In genomic region chr17:46193246-46193625, GRCh38 we compare ENCODE assay signal across 8 cellular contexts. TPM values are rescaled to one million over a fixed set of nuclear protein-coding genes. Genes with fewer than 3 reads are reported as not detected.
DNase-seq lines count a peak whose midpoint lies in the region; ATAC-seq and TF ChIP-seq lines count a peak whose summit lies in the region.

Gene KANSL1, minus strand, starts transcription at chr17:46193429. Its CDS starts 21,286 bp downstream, at chr17:46172143.

- H3K79me2 ChIP-seq in GM23338 (replicated peaks; ENCODE audit: insufficient read depth), result peaks cover 85% of the 10 kb centered on the region

- peaks cover 13% of the 10 kb centered on the region for H3K9me3 Mint-ChIP-seq in GM23338

- peak; percentile 48 for ATAC-seq in GM23338

- no peaks in the 10 kb centered on the region for H3K36me3 ChIP-seq in GM23338 (ENCODE audit: insufficient read depth)
- H3K36me3 ChIP-seq in neuron (ENCODE audit: insufficient read depth, low read length), result peaks cover 4% of the 10 kb centered on the region
- peaks cover 0 to 4% (median 0%) of the 10 kb centered on the region in 5 donors for H3K36me3 ChIP-seq in subcutaneous abdominal adipose tissue (ENCODE audit: control insufficient read depth in 5 of 5, insufficient read depth in 5 of 5, low read length in 5 of 5)

- no peaks in the 10 kb centered on the region for H3K27me3 ChIP-seq in GM23338 (ENCODE audit: insufficient read depth)
- H3K27me3 ChIP-seq in neuron (ENCODE audit: insufficient read depth, low read length), result no peaks in the 10 kb centered on the region
- no peaks in the 10 kb centered on the region for H3K27me3 ChIP-seq in subcutaneous abdominal adipose tissue (ENCODE audit: control insufficient read depth in 5 of 5, insufficient read depth in 4 of 5, low read length in 5 of 5)

- peaks cover 33% of the 10 kb centered on the region for H3K4me1 Mint-ChIP-seq in GM23338

- peak within 1 kb of the TSS; percentile 99 for H3K27ac Mint-ChIP-seq in GM23338

- 0 out of 2 replicates have a peak, but pooled peaks cover 10% of the 10 kb centered on the region for H3F3A ChIP-seq in GM23338 (replicated peaks; ENCODE audit: low read depth)

- no peaks in the 10 kb centered on the region for H3K9me2 ChIP-seq in GM23338 (ENCODE audit: insufficient read depth)

- peaks cover 43% of the 10 kb centered on the region for H3K36me3 Mint-ChIP-seq in GM23338 (ENCODE audit: low read depth)

- H3K27me3 Mint-ChIP-seq in GM23338 (ENCODE audit: insufficient read depth, low read depth, poor library complexity), result peaks cover 16% of the 10 kb centered on the region

- H3K9me3 ChIP-seq in neuron (ENCODE audit: low read length), result no peaks in the 10 kb centered on the region
- no peaks in the 10 kb centered on the region for H3K9me3 ChIP-seq in subcutaneous abdominal adipose tissue (ENCODE audit: control insufficient read depth in 5 of 5, low read length in 5 of 5)

- H3K4me3 ChIP-seq in GM23338 (peak within 1 kb of the TSS; percentile 54), LNCaP clone FGC (ENCODE audit: low read depth, low read length) (peak within 1 kb of the TSS; percentile 70), foreskin fibroblast (ENCODE audit: low read depth in 1 of 2, low read length in 2 of 2) (peak within 1 kb of the TSS; percentile 81 to 95), neuron (ENCODE audit: low read length) (peak within 1 kb of the TSS; percentile 85), subcutaneous abdominal adipose tissue (ENCODE audit: low read depth in 1 of 5, low read length in 5 of 5) (peak within 1 kb of the TSS; percentile 87 to 98 (median 95))

- peak in 1 of 2 experiments; percentile 70; a peak in 2 of 4 replicates for TF ChIP-seq CTCF in GM23338 (conservative IDR thresholded peaks at IDR 0.05; ENCODE audit: low read depth in 2 of 2)
- TF ChIP-seq CTCF in LNCaP clone FGC (IDR thresholded peaks at IDR 0.05; ENCODE audit: control insufficient read depth, extremely low read depth, insufficient read depth), result peak; percentile 100
- TF ChIP-seq CTCF in foreskin fibroblast (IDR thresholded peaks at IDR 0.05; ENCODE audit: low read depth, low read length), result peak; percentile 4

- H3K27ac ChIP-seq in GM23338 (ENCODE audit: low read depth) (peak within 1 kb of the TSS; percentile 99), subcutaneous abdominal adipose tissue (ENCODE audit: low read depth, low read length) (peak within 1 kb of the TSS; percentile 99)

- peaks cover 36% of the 10 kb centered on the region for H3K4me1 ChIP-seq in GM23338 (ENCODE audit: insufficient read depth)
- H3K4me1 ChIP-seq in neuron (ENCODE audit: insufficient read depth, low read length), result peaks cover 23% of the 10 kb centered on the region
- H3K4me1 ChIP-seq in subcutaneous abdominal adipose tissue (ENCODE audit: control insufficient read depth in 5 of 5, insufficient read depth in 5 of 5, low read length in 5 of 5), result peaks cover 0 to 51% (median 46%) of the 10 kb centered on the region in 5 donors

- DNase-seq in EL, result peak; percentile 98
- DNase-seq in GM23338 (ENCODE audit: low spot score), result peak; percentile 98
- DNase-seq in LNCaP clone FGC (ENCODE audit: low read depth), result peak; percentile 72
- peak; percentile 95 to 98 for DNase-seq in SHP77 (lab: John Stamatoyannopoulos, UW)
- DNase-seq in activated gamma-delta T cell treated with anti-CD3 and anti-CD28 coated beads, Interleukin-2, amount 50 U/mL, for 16 hours (ENCODE audit: low read depth), result peak; percentile 74
- DNase-seq in foreskin fibroblast, result peak; percentile 85 to 95

- H3K4me2 ChIP-seq in GM23338, result peak within 1 kb of the TSS; percentile 76

- peak within 1 kb of the TSS; percentile 94 to 99 (median 96) for H3K9ac ChIP-seq in subcutaneous abdominal adipose tissue (ENCODE audit: low read length in 5 of 5)

- H2AFZ ChIP-seq in GM23338, result no peak within 1 kb of the TSS
- peak within 1 kb of the TSS; percentile 81 for H2AFZ ChIP-seq in neuron (ENCODE audit: low read depth, low read length)

- H4K20me1 ChIP-seq in GM23338 (replicated peaks; ENCODE audit: insufficient read depth), result peaks cover 43% of the 10 kb centered on the region

- H3K4me3 Mint-ChIP-seq in GM23338, result peak within 1 kb of the TSS; percentile 96

TF ChIP-seq in GM23338, 12 proteins besides CTCF, POLR2A, EP300 and RAD21 (continues in another document):
- TF ChIP-seq ZNF462 (CRISPR knock-in tag; IDR thresholded peaks at IDR 0.05) (no peak), ZNF331 (CRISPR knock-in tag; IDR thresholded peaks at IDR 0.05; ENCODE audit: low read depth) (no peak), NANOG (IDR thresholded peaks at IDR 0.05; ENCODE audit: borderline replicate concordance) (no peak)

RNA-seq across cellular contexts. Expression of gene KANSL1, which starts in this region (rescaled TPM):
- total RNA-seq in GM23338 (2014; rRNA removed; shearing (Covaris generic)), result 167 and 206 TPM in 2 replicates
- 43.6 and 49.0 TPM in 2 replicates for polyA plus RNA-seq in GM23338 (2016; fragmentation: Nextera tagmentation; extraction: Ambion mirVana)

Comparison
In these comparisons a context has a peak if more than half of its experiments do, and no peak if none do; other contexts are left out.
1. Peak in every context shown above with its lines: DNase-seq, ATAC-seq, H3K4me3 ChIP-seq and H3K27ac ChIP-seq.